ENCODE assay signal across 8 cellular contexts in genomic region chr14:68687746-68688145, GRCh38.
DNase-seq lines count a peak whose midpoint lies in the region; TF ChIP-seq lines count a peak whose summit lies in the region.

No MANE protein-coding gene starts in this region.

- DNase-seq in AG09309 (ENCODE audit: low read depth) (peak; percentile 81), HPDE6-E6E7 (ENCODE audit: extremely low spot score) (peak; percentile 92), astrocyte of the spinal cord (ENCODE audit: low read depth, low spot score) (peak; percentile 93), mesendoderm (peak; percentile 36), activated T-cell treated with anti-CD3 and anti-CD28 coated beads for 4 hours (no peak), midbrain (lab: John Stamatoyannopoulos, UW) (no peak), GM19240 (ENCODE audit: insufficient read length, low spot score) (no peak)
- DNase-seq in stimulated activated naive CD4-positive, alpha-beta T cell (lab: John Stamatoyannopoulos, UW) = no peak

- no peak overlapping the region for H2BK120ac ChIP-seq in mesendoderm (ENCODE audit: low read depth, low read length)

- no peak overlapping the region for H3K4ac ChIP-seq in mesendoderm (ENCODE audit: low read depth, low read length)

- no peak overlapping the region for H2BK15ac ChIP-seq in mesendoderm (replicated peaks; ENCODE audit: low read depth)

- WGBS in mesendoderm (ENCODE audit: extremely low coverage, insufficient coverage, low lambda C conversion rate) = no CpG with 5 or more reads among the region's 11 CpGs

- H3K4me2 ChIP-seq in mesendoderm (ENCODE audit: low read length) = no peak overlapping the region

- no peaks in the 10 kb centered on the region for H3K27me3 ChIP-seq in mesendoderm (ENCODE audit: insufficient read depth, low read length, poor library complexity)

- no peak overlapping the region for H3K18ac ChIP-seq in mesendoderm (ENCODE audit: low read length)

- TF ChIP-seq CTCF in AG09309 (IDR thresholded peaks at IDR 0.05; ENCODE audit: control insufficient read depth, insufficient read depth, low read depth, low read length, missing control alignments) = no peak
- no peak for TF ChIP-seq CTCF in astrocyte of the spinal cord (IDR thresholded peaks at IDR 0.05; ENCODE audit: low read depth, low read length)

- H3K79me1 ChIP-seq in mesendoderm (ENCODE audit: low read length) = no peaks in the 10 kb centered on the region

- no peaks in the 10 kb centered on the region for H3K79me2 ChIP-seq in mesendoderm (ENCODE audit: control insufficient read depth, insufficient read depth, low read length)

- no peak overlapping the region for H3K27ac ChIP-seq in mesendoderm (ENCODE audit: low read depth, low read length)

- H3K36me3 ChIP-seq in mesendoderm (ENCODE audit: control insufficient read depth, insufficient read depth, low read length) = no peaks in the 10 kb centered on the region

- no peak overlapping the region for H3K9ac ChIP-seq in mesendoderm (ENCODE audit: low read length)

- H2AK5ac ChIP-seq in mesendoderm (ENCODE audit: low read length) = no peak overlapping the region

- H4K5ac ChIP-seq in mesendoderm (ENCODE audit: low read length) = no peak overlapping the region

- H3K4me3 ChIP-seq in AG09309 (ENCODE audit: control insufficient read depth, low read depth, low read length) = no peak overlapping the region
- no peak overlapping the region for H3K4me3 ChIP-seq in astrocyte of the spinal cord (ENCODE audit: low read depth, low read length)
- H3K4me3 ChIP-seq in mesendoderm (ENCODE audit: low read length) = no peak overlapping the region

- no peak overlapping the region for H2BK5ac ChIP-seq in mesendoderm (ENCODE audit: low read length)

- peaks cover 3% of the 10 kb centered on the region for H3K4me1 ChIP-seq in mesendoderm (ENCODE audit: control insufficient read depth, low read depth, low read length)

- no peak overlapping the region for H4K8ac ChIP-seq in mesendoderm (ENCODE audit: low read depth, low read length)

- no peak overlapping the region for H3K56ac ChIP-seq in mesendoderm (ENCODE audit: low read length)

- in situ Hi-C loops in astrocyte of the spinal cord (cut with HindIII; ENCODE audit: low sequenced_read_pairs) = no loop called here

- H3K23ac ChIP-seq in mesendoderm (ENCODE audit: low read length) = no peak overlapping the region

Comparison
In these comparisons a context has a peak if more than half of its experiments do, and no peak if none do; other contexts are left out.
1. DNase-seq: peak in AG09309 (single experiment), HPDE6-E6E7 (single experiment), astrocyte of the spinal cord (single experiment) and mesendoderm (single experiment); none in activated T-cell treated with anti-CD3 and anti-CD28 coated beads for 4 hours (single experiment), midbrain (single experiment), GM19240 (single experiment) and stimulated activated naive CD4-positive, alpha-beta T cell (0 of 6).